21 cellular contexts compared by ENCODE assay signal in genomic region chr16:58186176-58186944, GRCh38. TPM values are rescaled to one million over a fixed set of nuclear protein-coding genes. Genes with fewer than 3 reads are reported as not detected.
DNase-seq lines count a peak whose midpoint lies in the region; ATAC-seq and TF ChIP-seq lines count a peak whose summit lies in the region.
"Had no signal": no experiment of that assay in that cellular context is flagged by ENCODE, and none has a peak within 500 bp of the region (broad histone marks: within the 10 kb centered on the region; RNA-seq: fewer than 3 reads in every experiment).

No MANE protein-coding gene starts in this region.

- H3K27ac Mint-ChIP-seq in activated naive CD8-positive, alpha-beta T cell treated with anti-CD3 and anti-CD28 coated beads, Interleukin-2, amount 50 U/mL, for 24 hours: peak overlapping the region; percentile 57

- H3K18ac ChIP-seq in mesenchymal stem cell (ENCODE audit: low read depth in 1 of 2, low read length in 2 of 2): no peak overlapping the region

- H3K9me3 ChIP-seq in SJCRH30 (replicated peaks) (no peaks in the 10 kb centered on the region), mesenchymal stem cell (ENCODE audit: control insufficient read depth, low read length) (no peaks in the 10 kb centered on the region), gastrocnemius medialis (no peaks in the 10 kb centered on the region)
- H3K9me3 ChIP-seq: BE2C had no signal

- no peak overlapping the region for H3K23ac ChIP-seq in mesenchymal stem cell (ENCODE audit: low read length in 2 of 2)

- no peak for DNase-seq in SJCRH30
- no peak for DNase-seq in activated naive CD8-positive, alpha-beta T cell treated with anti-CD3 and anti-CD28 coated beads, Interleukin-2, amount 50 U/mL, for 24 hours
- no peak for DNase-seq in mesenchymal stem cell
- DNase-seq in gastrocnemius medialis: no peak
- no peak for DNase-seq in Kasumi-1 (lab: John Stamatoyannopoulos, UW)
- no peak for DNase-seq in cerebellar cortex (ENCODE audit: low spot score)
- no peak for DNase-seq in RWPE1 (ENCODE audit: low spot score)
- DNase-seq: BE2C, DMS53, GF-D8, NCI-H1417, NCI-H1694 treated with DMSO at 0.1 percent for 48 hours, NCI-H2081 treated with DMSO at 0.1 percent for 48 hours, NCI-H2171 treated with DMSO at 0.1 percent for 48 hours, NCI-H524 treated with DMSO at 0.1 percent for 48 hours, NCI-H82, OCI-M1, SHP77 had no signal

- H2BK120ac ChIP-seq in mesenchymal stem cell (ENCODE audit: low read depth, low read length): no peak overlapping the region

- H2BK12ac ChIP-seq in mesenchymal stem cell (ENCODE audit: low read length in 2 of 2): no peak overlapping the region

- H3K27me3 ChIP-seq in SJCRH30 (no peaks in the 10 kb centered on the region), mesenchymal stem cell (ENCODE audit: control insufficient read depth in 1 of 2, insufficient read depth in 1 of 2, low read length in 2 of 2) (no peaks in the 10 kb centered on the region), gastrocnemius medialis (no peaks in the 10 kb centered on the region)
- H3K27me3 ChIP-seq: BE2C had no signal

- H3K27ac ChIP-seq in SJCRH30 (peak overlapping the region; percentile 63), mesenchymal stem cell (ENCODE audit: low read length, poor library complexity, severe bottlenecking) (no peak overlapping the region), gastrocnemius medialis (peak overlapping the region; percentile 64 to 75 (median 74)), RWPE1 (no peak overlapping the region)
- H3K27ac ChIP-seq: SK-N-MC had no signal

- no peak overlapping the region for H3K14ac ChIP-seq in mesenchymal stem cell (ENCODE audit: low read length in 2 of 2)

- CTCF ChIA-PET in RWPE1 (lab: Yijun Ruan, JAX): no interaction called here

- H3K4me1 Mint-ChIP-seq in activated naive CD8-positive, alpha-beta T cell treated with anti-CD3 and anti-CD28 coated beads, Interleukin-2, amount 50 U/mL, for 24 hours: peaks cover 29% of the 10 kb centered on the region

- POLR2A ChIA-PET in RWPE1 (lab: Yijun Ruan, JAX; ENCODE audit: low non-redundant PET): interaction anchor here (0.5 kb wide), 1 partner anchor 162 kb away, joined by 5 read pairs; no protein-coding TSS in a partner anchor

- H3K4me3 ChIP-seq in SJCRH30 (no peak overlapping the region), mesenchymal stem cell (ENCODE audit: insufficient read depth in 1 of 2, low read depth in 1 of 2, low read length in 2 of 2) (no peak overlapping the region), gastrocnemius medialis (no peak overlapping the region)
- H3K4me3 ChIP-seq: SK-N-MC had no signal

- no peak for TF ChIP-seq POLR2A in gastrocnemius medialis (IDR thresholded peaks at IDR 0.05)

- H3K36me3 ChIP-seq in SJCRH30 (peaks cover 92% of the 10 kb centered on the region), mesenchymal stem cell (ENCODE audit: control insufficient read depth in 1 of 2, insufficient read depth in 2 of 2, low read depth in 1 of 2, low read length in 2 of 2) (peaks cover 16 to 91% of the 10 kb centered on the region in 2 experiments), gastrocnemius medialis (peaks cover 0 to 29% of the 10 kb centered on the region in 2 donors)

- no peak overlapping the region for H3K4me2 ChIP-seq in mesenchymal stem cell (ENCODE audit: low read length, poor library complexity, severe bottlenecking)

- H2BK15ac ChIP-seq in mesenchymal stem cell (ENCODE audit: low read depth, poor library complexity, severe bottlenecking): no peak overlapping the region

- no peak overlapping the region for H3K4ac ChIP-seq in mesenchymal stem cell (ENCODE audit: low read depth in 1 of 2, low read length in 2 of 2)

- H3K9me3 Mint-ChIP-seq in activated naive CD8-positive, alpha-beta T cell treated with anti-CD3 and anti-CD28 coated beads, Interleukin-2, amount 50 U/mL, for 24 hours: no peaks in the 10 kb centered on the region
- H3K9me3 Mint-ChIP-seq: IgD-negative memory B cell had no signal

- H3K79me1 ChIP-seq in mesenchymal stem cell (replicated peaks; ENCODE audit: low read length, poor library complexity, severe bottlenecking): peaks cover 23% of the 10 kb centered on the region

- H3K4me1 ChIP-seq in SJCRH30: peaks cover 23% of the 10 kb centered on the region
- H3K4me1 ChIP-seq in mesenchymal stem cell (ENCODE audit: control insufficient read depth, insufficient read depth, low read depth, low read length): peaks cover 3% of the 10 kb centered on the region
- H3K4me1 ChIP-seq in gastrocnemius medialis: peaks cover 20 to 28% of the 10 kb centered on the region in 2 donors
- H3K4me1 ChIP-seq: BE2C had no signal

- 97% methylated on average over 5 of the region's 6 CpGs for WGBS in mesenchymal stem cell

- intact Hi-C loops in gastrocnemius medialis (cut with DNase I; ENCODE audit: low total_unique reads): no loop called here

- in situ Hi-C loops in gastrocnemius medialis (cut with MboI; ENCODE audit: low sequenced_read_pairs in 4 of 4): no loop called here

- H2BK5ac ChIP-seq in mesenchymal stem cell (ENCODE audit: low read depth, low read length, poor library complexity, severe bottlenecking): no peak overlapping the region

- H3K9ac ChIP-seq in mesenchymal stem cell (ENCODE audit: low read length): no peak overlapping the region

- H4K8ac ChIP-seq in mesenchymal stem cell (ENCODE audit: low read length): no peak overlapping the region

- TF ChIP-seq CTCF in gastrocnemius medialis (IDR thresholded peaks at IDR 0.05 in 4 of 5, conservative IDR thresholded peaks at IDR 0.05 in 1 of 5) (no peak), RWPE1 (conservative IDR thresholded peaks at IDR 0.05; ENCODE audit: low read depth) (no peak)

- H2AFZ ChIP-seq in mesenchymal stem cell (ENCODE audit: low read depth, low read length): no peak overlapping the region

- no peak overlapping the region for H4K91ac ChIP-seq in mesenchymal stem cell (ENCODE audit: low read length)

- H3K36me3 Mint-ChIP-seq in activated naive CD8-positive, alpha-beta T cell treated with anti-CD3 and anti-CD28 coated beads, Interleukin-2, amount 50 U/mL, for 24 hours (ENCODE audit: low read depth): peaks cover 81% of the 10 kb centered on the region

- no peak for ATAC-seq in activated naive CD8-positive, alpha-beta T cell treated with anti-CD3 and anti-CD28 coated beads, Interleukin-2, amount 50 U/mL, for 24 hours
- ATAC-seq in gastrocnemius medialis: no peak
- ATAC-seq: HCT116 had no signal

- no peak overlapping the region for H3K4me3 Mint-ChIP-seq in activated naive CD8-positive, alpha-beta T cell treated with anti-CD3 and anti-CD28 coated beads, Interleukin-2, amount 50 U/mL, for 24 hours

- no peaks in the 10 kb centered on the region for H3K27me3 Mint-ChIP-seq in activated naive CD8-positive, alpha-beta T cell treated with anti-CD3 and anti-CD28 coated beads, Interleukin-2, amount 50 U/mL, for 24 hours
- H3K27me3 Mint-ChIP-seq: IgD-negative memory B cell had no signal

- peak overlapping the region; percentile 54 for H2AK5ac ChIP-seq in mesenchymal stem cell (ENCODE audit: low read length, severe bottlenecking)

RNA-seq across cellular contexts. Expression of gene CSNK2A2, which starts 11.5 kb away (rescaled TPM):
- total RNA-seq in SJCRH30 (2014; rRNA removed; shearing (Covaris generic)): 73.4 and 77.7 TPM in 2 replicates
- 47.4 TPM for polyA plus RNA-seq in mesenchymal stem cell (2013, experiment 1 of 2)
- 45.7 TPM for polyA plus RNA-seq in mesenchymal stem cell (2013, experiment 2 of 2)
- total RNA-seq in gastrocnemius medialis: 10 to 100 TPM; 14.0 to 29.5 (median 20.4) TPM

RNA-seq across cellular contexts. Expression of gene CFAP20, which starts 57.2 kb away (rescaled TPM):
- 116 and 119 TPM in 2 replicates for total RNA-seq in SJCRH30 (2014; rRNA removed; shearing (Covaris generic))
- polyA plus RNA-seq in mesenchymal stem cell (2013, experiment 1 of 2): 44.9 TPM
- polyA plus RNA-seq in mesenchymal stem cell (2013, experiment 2 of 2): 45.4 TPM
- total RNA-seq in gastrocnemius medialis: 10 to 100 TPM in 2 of 4 donors, 1 to 10 TPM in 2; 6.5 to 16.0 (median 9.1) TPM

Comparison
In these comparisons a context has a peak if more than half of its experiments do, and no peak if none do; other contexts are left out.
1. H3K27ac ChIP-seq: peak in SJCRH30 (single experiment) and gastrocnemius medialis (4 of 4); none in mesenchymal stem cell (single experiment) and RWPE1 (single experiment).